In the genomic region with DNA sequence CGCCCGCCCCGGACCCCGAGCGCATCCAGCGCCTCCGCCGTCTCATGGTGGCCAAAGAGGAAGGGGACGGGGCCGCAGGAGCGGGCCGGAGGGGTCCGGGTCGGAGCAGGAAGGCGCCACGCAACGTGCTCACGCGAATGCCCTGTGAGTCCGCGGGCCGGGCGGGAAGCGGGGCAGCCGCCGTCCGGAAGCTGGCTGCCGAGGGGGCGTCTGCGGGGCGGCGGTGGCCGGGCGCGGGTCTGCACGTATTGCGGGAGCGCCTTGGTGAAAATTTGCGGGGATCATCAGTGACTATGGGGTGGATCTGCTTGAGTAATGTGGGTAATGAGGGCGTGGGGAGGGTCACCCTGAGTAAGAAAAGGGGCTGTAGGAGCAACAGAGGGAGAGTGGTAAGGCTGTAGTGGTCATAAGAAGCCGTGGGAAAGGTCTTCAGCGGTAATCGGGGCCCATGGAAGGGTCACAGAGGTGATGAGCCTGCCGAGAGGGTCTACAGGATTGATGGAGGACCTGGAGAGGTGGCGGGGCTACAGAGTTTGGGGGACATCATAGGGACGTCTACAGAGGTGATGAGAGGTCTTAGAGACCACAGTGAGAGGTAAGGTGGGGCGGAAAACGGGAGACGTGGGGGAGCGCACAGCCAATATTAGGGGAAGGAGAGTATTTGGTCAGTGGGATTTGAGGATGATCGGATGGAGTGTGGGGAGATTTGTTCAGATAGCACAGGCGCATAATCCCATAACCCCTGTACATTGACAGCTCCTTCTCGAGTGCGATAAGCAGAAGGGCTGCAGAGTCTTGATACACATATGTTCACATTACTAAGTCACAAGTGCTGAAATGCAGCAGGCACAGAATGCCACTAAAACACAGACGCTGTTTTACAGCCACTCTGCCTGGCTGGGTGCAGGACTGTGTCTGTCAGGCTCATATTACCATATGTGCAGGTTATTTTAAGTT, we compare ENCODE assay signal across 8 cellular contexts. TPM values are rescaled to one million over a fixed set of nuclear protein-coding genes. Genes with fewer than 3 reads are reported as not detected.
DNase-seq lines count a peak whose midpoint lies in the region; ATAC-seq and TF ChIP-seq lines count a peak whose summit lies in the region.

No MANE protein-coding gene starts in this region.

- DNase-seq in AG04450 (ENCODE audit: low read depth, low spot score): no peak
- peak; percentile 22 for DNase-seq in T-helper 2 cell treated with Interferon-gamma antibody and Interleukin-4, amounts not matched to agents 5 μg/mL and 100 μg/mL, for 36 hours (ENCODE audit: low spot score)
- DNase-seq in effector memory CD4-positive, alpha-beta T cell: no peak
- peak; percentile 23 for DNase-seq in transverse colon
- no peak for DNase-seq in HPDE6-E6E7 (ENCODE audit: extremely low spot score)

- intact Hi-C loops in transverse colon (cut with DNase I; ENCODE audit: low total_unique reads): loop anchor here (10.0 kb wide), 1 partner anchor 1710 kb away; no protein-coding TSS in a partner anchor

- H3K27ac Mint-ChIP-seq in T-helper 2 cell treated with Interferon-gamma antibody and Interleukin-4, amounts not matched to agents 5 μg/mL and 100 μg/mL, for 36 hours: peak overlapping the region; percentile 85

- peaks cover 42% of the 10 kb centered on the region for H3K4me1 Mint-ChIP-seq in T-helper 2 cell treated with Interferon-gamma antibody and Interleukin-4, amounts not matched to agents 5 μg/mL and 100 μg/mL, for 36 hours (ENCODE audit: low read depth)

- TF ChIP-seq POLR2A in transverse colon (IDR thresholded peaks at IDR 0.05): no peak

- CTCF ChIA-PET in AG04450 (lab: Charles Lee): interaction anchor here (0.5 to 4.7 kb wide), 51 partner anchors 9 to 1333 kb away, joined by 3 to 88 read pairs (median 6); partner anchors contain the start of genes C5orf52 and THG1L

- H3K9me3 Mint-ChIP-seq in T-helper 2 cell treated with Interferon-gamma antibody and Interleukin-4, amounts not matched to agents 5 μg/mL and 100 μg/mL, for 36 hours: no peaks in the 10 kb centered on the region

- in situ Hi-C loops in transverse colon (cut with MboI; ENCODE audit: low pct_ligation_motif_present in 1 of 4, low pct_unique_long_range_greater_than_20kb in 1 of 4, low sequenced_read_pairs in 3 of 4): loop anchor here in 3 of 4 donors (10.0 to 25.0 kb wide), 5 partner anchors 257 to 607 kb away; partner anchors contain the start of gene MED7 (in 1 of the 3)

- no peaks in the 10 kb centered on the region for H3K27me3 Mint-ChIP-seq in T-helper 2 cell treated with Interferon-gamma antibody and Interleukin-4, amounts not matched to agents 5 μg/mL and 100 μg/mL, for 36 hours (ENCODE audit: low read depth)

- H3K27me3 ChIP-seq in AG04450 (ENCODE audit: control insufficient read depth, insufficient read depth, low read length): no peaks in the 10 kb centered on the region
- no peaks in the 10 kb centered on the region for H3K27me3 ChIP-seq in effector memory CD4-positive, alpha-beta T cell (replicated peaks; ENCODE audit: control insufficient read depth, insufficient read depth, low read length, poor library complexity, severe bottlenecking)
- no peaks in the 10 kb centered on the region for H3K27me3 ChIP-seq in mononuclear cell (ENCODE audit: insufficient read depth, low read length)
- H3K27me3 ChIP-seq in transverse colon: no peaks in the 10 kb centered on the region

- no peak for TF ChIP-seq EP300 in transverse colon (IDR thresholded peaks at IDR 0.05; ENCODE audit: low read depth)

- POLR2A ChIA-PET in AG04450 (lab: Yijun Ruan, JAX): no interaction called here

- H3K4me1 ChIP-seq in effector memory CD4-positive, alpha-beta T cell (ENCODE audit: control insufficient read depth, insufficient read depth, low read length, poor library complexity, severe bottlenecking): peaks cover 8% of the 10 kb centered on the region
- peaks cover 14% of the 10 kb centered on the region for H3K4me1 ChIP-seq in mononuclear cell (ENCODE audit: insufficient read depth, low read length)
- peaks cover 12 to 25% (median 15%) of the 10 kb centered on the region in 4 donors for H3K4me1 ChIP-seq in transverse colon

- H3K4me3 ChIP-seq in AG04450 (ENCODE audit: low read depth, low read length) (peak overlapping the region; percentile 76), mononuclear cell (ENCODE audit: low read length) (peak overlapping the region; percentile 56), transverse colon (peak overlapping the region; percentile 75 to 92 (median 86))
- H3K4me3 ChIP-seq in effector memory CD4-positive, alpha-beta T cell (ENCODE audit: insufficient read depth, low read depth, low read length, poor library complexity, severe bottlenecking): peak overlapping the region; percentile 79

- H3K9me3 ChIP-seq in AG04450 (ENCODE audit: control insufficient read depth, insufficient read depth, low read length) (no peaks in the 10 kb centered on the region), mononuclear cell (ENCODE audit: low read depth, low read length) (no peaks in the 10 kb centered on the region), transverse colon (no peaks in the 10 kb centered on the region)
- H3K9me3 ChIP-seq in effector memory CD4-positive, alpha-beta T cell (ENCODE audit: control insufficient read depth, low read length): no peaks in the 10 kb centered on the region

- peak overlapping the region; percentile 92 for H3K4me3 Mint-ChIP-seq in T-helper 2 cell treated with Interferon-gamma antibody and Interleukin-4, amounts not matched to agents 5 μg/mL and 100 μg/mL, for 36 hours

- H3K27ac ChIP-seq in AG04450 (ENCODE audit: low read depth, low read length) (no peak overlapping the region), transverse colon (peak overlapping the region; percentile 6 to 83 (median 78))
- H3K27ac ChIP-seq in effector memory CD4-positive, alpha-beta T cell (ENCODE audit: insufficient read depth, low read length, poor library complexity, severe bottlenecking): peak overlapping the region; percentile 29

- TF ChIP-seq CTCF in AG04450 (IDR thresholded peaks at IDR 0.05; ENCODE audit: low read depth, low read length) (no peak), transverse colon (IDR thresholded peaks at IDR 0.05) (no peak)

- 4 to 8% methylated on average over 18 to 55 of the region's 55 CpGs for WGBS in transverse colon (ENCODE audit: low coverage in 1 of 2), 2 donors

- peak; percentile 6 for ATAC-seq in GM18520 (IDR thresholded peaks at IDR 0.05; ENCODE audit: unreplicated experiment)
- peak; percentile 25 for ATAC-seq in HG03108 (IDR thresholded peaks at IDR 0.05; ENCODE audit: unreplicated experiment)

- no peaks in the 10 kb centered on the region for H3K36me3 ChIP-seq in effector memory CD4-positive, alpha-beta T cell (ENCODE audit: control insufficient read depth, insufficient read depth, low read length)
- no peaks in the 10 kb centered on the region for H3K36me3 ChIP-seq in transverse colon

- peaks cover 12% of the 10 kb centered on the region for H3K36me3 Mint-ChIP-seq in T-helper 2 cell treated with Interferon-gamma antibody and Interleukin-4, amounts not matched to agents 5 μg/mL and 100 μg/mL, for 36 hours (ENCODE audit: low read depth)

RNA-seq across cellular contexts. Expression of gene LSM11, which starts 0.8 kb away (rescaled TPM):
- polyA plus RNA-seq in AG04450 (2011; rRNA removed): 1.8 and 2.5 TPM in 2 replicates
- polyA minus RNA-seq in AG04450 (2011; rRNA and poly(A)+ RNA removed): 1.9 and 2.6 TPM in 2 replicates
- total RNA-seq in mononuclear cell (1.0 TPM), transverse colon (1 to 10 TPM; 4.1 to 10.0 (median 5.8) TPM)

RNA-seq across cellular contexts. Expression of gene THG1L, which starts 13.1 kb away (rescaled TPM):
- polyA plus RNA-seq in AG04450 (2011; rRNA removed): 18.6 and 21.0 TPM in 2 replicates
- 25.8 and 36.4 TPM in 2 replicates for polyA minus RNA-seq in AG04450 (2011; rRNA and poly(A)+ RNA removed)
- total RNA-seq in mononuclear cell (13.4 TPM), transverse colon (10 to 100 TPM in 2 of 4 donors, 1 to 10 TPM in 2; 2.2 to 16.8 (median 7.0) TPM)

Comparison
In these comparisons a context has a peak if more than half of its experiments do, and no peak if none do; other contexts are left out.
1. DNase-seq: peak in T-helper 2 cell treated with Interferon-gamma antibody and Interleukin-4, amounts not matched to agents 5 μg/mL and 100 μg/mL, for 36 hours (single experiment) and transverse colon (single experiment); none in AG04450 (single experiment), effector memory CD4-positive, alpha-beta T cell (0 of 3) and HPDE6-E6E7 (single experiment).
2. Peak in every context shown above with its lines, with median percentiles within 50 percentile points of each other: H3K4me3 ChIP-seq.